In genomic region chr7:69982197-69982596, GRCh38 we compare ENCODE assay signal across 17 cellular contexts.
DNase-seq lines count a peak whose midpoint lies in the region; ATAC-seq, FAIRE-seq and TF ChIP-seq lines count a peak whose summit lies in the region.
"Had no signal": no experiment of that assay in that cellular context is flagged by ENCODE, and none has a peak within 500 bp of the region (broad histone marks: within the 10 kb centered on the region; RNA-seq: fewer than 3 reads in every experiment).

No MANE protein-coding gene starts in this region.

- no peak overlapping the region for H2BK5ac ChIP-seq in H9 (ENCODE audit: insufficient read length, low read length)

- H3K4me2 ChIP-seq in H9 (ENCODE audit: insufficient read depth, insufficient read length, low read length) (no peak overlapping the region), astrocyte (ENCODE audit: low read length) (peak overlapping the region; percentile 3)

- H3K27ac Mint-ChIP-seq in H9 (peak overlapping the region in 2 of 3 experiments; percentile 25 to 73; a peak in 3 of 7 replicates), astrocyte (ENCODE audit: unreplicated experiment) (peak overlapping the region; percentile 89), glutamatergic neuron (ENCODE audit: unreplicated experiment) (no peak overlapping the region)
- H3K27ac Mint-ChIP-seq: activated naive CD8-positive, alpha-beta T cell; stimulated activated naive CD8-positive, alpha-beta T cell treated with anti-CD3 and anti-CD28 coated beads, Interleukin-15, amount 100 ng/mL, for 72 hours had no signal

- TF ChIP-seq CTCF in H9 (conservative IDR thresholded peaks at IDR 0.05) (no peak), astrocyte (IDR thresholded peaks at IDR 0.05; ENCODE audit: insufficient read depth, low read depth, low read length) (no peak), glutamatergic neuron (IDR thresholded peaks at IDR 0.05; ENCODE audit: partially characterized antibody, unreplicated experiment) (no peak), WERI-Rb-1 (IDR thresholded peaks at IDR 0.05; ENCODE audit: low read depth, low read length) (no peak), thyroid gland (IDR thresholded peaks at IDR 0.05) (no peak)

- TF ChIP-seq POLR2A in thyroid gland (IDR thresholded peaks at IDR 0.05), result no peak

- no peaks in the 10 kb centered on the region for H3K79me1 ChIP-seq in H9 (ENCODE audit: insufficient read depth, low read depth, low read length, poor library complexity, severe bottlenecking)

- intact Hi-C loops in sciatic nerve (cut with DNase I) (no loop called here), thyroid gland (cut with DNase I) (no loop called here)

- no peak overlapping the region for H2BK20ac ChIP-seq in H9 (ENCODE audit: low read depth, low read length, poor library complexity, severe bottlenecking)

- H4K20me1 ChIP-seq in H9 (ENCODE audit: control insufficient read depth, insufficient read depth, insufficient read length), result no peaks in the 10 kb centered on the region
- H4K20me1 ChIP-seq in astrocyte (ENCODE audit: insufficient read depth, low read length), result peaks cover 9% of the 10 kb centered on the region

- H3K9me3 ChIP-seq in H9 (ENCODE audit: control insufficient read depth, low read depth, low read length) (no peaks in the 10 kb centered on the region), astrocyte (ENCODE audit: insufficient read depth, low read depth, low read length) (no peaks in the 10 kb centered on the region), WERI-Rb-1 (ENCODE audit: severe bottlenecking) (no peaks in the 10 kb centered on the region), thyroid gland (no peaks in the 10 kb centered on the region)

- H3T11ph ChIP-seq in H9 (ENCODE audit: low read length), result no peak overlapping the region

- H3K36me3 Mint-ChIP-seq in H9 (ENCODE audit: insufficient read depth in 1 of 3, low read depth in 3 of 3), result no peaks in the 10 kb centered on the region
- no peaks in the 10 kb centered on the region for H3K36me3 Mint-ChIP-seq in astrocyte (ENCODE audit: low read depth, unreplicated experiment)
- peaks cover 6% of the 10 kb centered on the region for H3K36me3 Mint-ChIP-seq in glutamatergic neuron (ENCODE audit: unreplicated experiment)
- H3K36me3 Mint-ChIP-seq: activated naive CD8-positive, alpha-beta T cell had no signal

- H3K18ac ChIP-seq in H9 (ENCODE audit: insufficient read length, low read depth, low read length), result no peak overlapping the region

- no peak overlapping the region for H2AK5ac ChIP-seq in H9 (ENCODE audit: insufficient read length, low read length)

- H3K4me3 ChIP-seq in astrocyte (ENCODE audit: insufficient read depth, low read depth, low read length) (no peak overlapping the region), WERI-Rb-1 (ENCODE audit: low read depth, low read length) (no peak overlapping the region), thyroid gland (replicated peaks in 1 of 3) (no peak overlapping the region)
- H3K4me3 ChIP-seq: K562 had no signal

- H3K27me3 ChIP-seq in H9 (ENCODE audit: insufficient read depth, low read length) (no peaks in the 10 kb centered on the region), astrocyte (ENCODE audit: insufficient read depth, low read length) (no peaks in the 10 kb centered on the region), WERI-Rb-1 (ENCODE audit: insufficient read depth, low read depth, severe bottlenecking) (no peaks in the 10 kb centered on the region), thyroid gland (no peaks in the 10 kb centered on the region)

- FAIRE-seq in astrocyte (lab: Jason Lieb, UNC), result no peak
- FAIRE-seq: K562 had no signal

- H3K4me1 ChIP-seq in H9 (ENCODE audit: insufficient read depth, low read length) (0 out of 2 replicates have a peak, but pooled peaks cover 3% of the 10 kb centered on the region), astrocyte (ENCODE audit: insufficient read depth, low read length) (no peaks in the 10 kb centered on the region), thyroid gland (no peaks in the 10 kb centered on the region)

- no peak overlapping the region for H3K23ac ChIP-seq in H9 (ENCODE audit: insufficient read length, low read depth, low read length)

- no peak overlapping the region for H3K4me3 Mint-ChIP-seq in H9
- no peak overlapping the region for H3K4me3 Mint-ChIP-seq in astrocyte (ENCODE audit: unreplicated experiment)
- H3K4me3 Mint-ChIP-seq in glutamatergic neuron (ENCODE audit: unreplicated experiment), result peak overlapping the region; percentile 40
- H3K4me3 Mint-ChIP-seq: activated naive CD8-positive, alpha-beta T cell; activated T-cell treated with anti-CD3 and anti-CD28 coated beads, Interleukin-2, amount 50 U/mL, for 4 hours; stimulated activated naive CD8-positive, alpha-beta T cell treated with anti-CD3 and anti-CD28 coated beads, Interleukin-15, amount 100 ng/mL, for 72 hours had no signal

- H3K27me3 Mint-ChIP-seq in H9 (ENCODE audit: low read depth) (no peaks in the 10 kb centered on the region), astrocyte (ENCODE audit: low read depth, unreplicated experiment) (no peaks in the 10 kb centered on the region), glutamatergic neuron (ENCODE audit: unreplicated experiment) (no peaks in the 10 kb centered on the region)

- H2BK15ac ChIP-seq in H9 (ENCODE audit: low read depth, low read length), result no peak overlapping the region

- H4K91ac ChIP-seq in H9 (ENCODE audit: insufficient read length, low read depth, low read length), result no peak overlapping the region

- no peak overlapping the region for H4K5ac ChIP-seq in H9 (ENCODE audit: insufficient read length, low read depth, low read length)

- H3K9ac ChIP-seq in H9 (ENCODE audit: extremely low read depth, insufficient read length, low read length) (no peak overlapping the region), astrocyte (ENCODE audit: low read length) (no peak overlapping the region)

- H3K79me2 ChIP-seq in H9 (ENCODE audit: insufficient read depth, low read length), result no peaks in the 10 kb centered on the region
- H3K79me2 ChIP-seq in astrocyte (ENCODE audit: insufficient read depth, low read length), result no peaks in the 10 kb centered on the region

- H3K4ac ChIP-seq in H9 (ENCODE audit: low read depth, low read length), result no peak overlapping the region

- no peak overlapping the region for H3K27ac ChIP-seq in H9 (ENCODE audit: insufficient read length, low read depth, low read length)
- H3K27ac ChIP-seq in astrocyte (ENCODE audit: low read depth, low read length), result no peak overlapping the region
- H3K27ac ChIP-seq in WERI-Rb-1, result no peak overlapping the region
- no peak overlapping the region for H3K27ac ChIP-seq in thyroid gland
- H3K27ac ChIP-seq: HL-60 had no signal

- H3K56ac ChIP-seq in H9 (ENCODE audit: insufficient read length, low read depth, low read length), result no peak overlapping the region

- no peak overlapping the region for H4K8ac ChIP-seq in H9 (replicated peaks; ENCODE audit: insufficient read length, low read depth, low read length)

- no peak for DNase-seq in H9
- peak; percentile 56 for DNase-seq in astrocyte (ENCODE audit: low read depth)
- DNase-seq in glutamatergic neuron, result no peak
- no peak for DNase-seq in sciatic nerve (ENCODE audit: low spot score)
- DNase-seq in NCI-H2081 (lab: John Stamatoyannopoulos, UW), result no peak
- no peak for DNase-seq in WERI-Rb-1
- DNase-seq in thyroid gland, result no peak
- DNase-seq: activated CD4-positive, alpha-beta T cell treated with anti-CD3 and anti-CD28 coated beads, Interleukin-2, amount 50 U/mL, for 48 hours; activated T-cell treated with anti-CD3 and anti-CD28 coated beads, Interleukin-2, amount 50 U/mL, for 4 hours; NCI-H1048; NCI-H2171 treated with DMSO at 0.1 percent for 48 hours; posterior cingulate gyrus; SHP77 treated with DMSO at 0.1 percent for 48 hours; stimulated activated naive CD8-positive, alpha-beta T cell treated with anti-CD3 and anti-CD28 coated beads, Interleukin-15, amount 100 ng/mL, for 72 hours had no signal

- no peak overlapping the region for H3K14ac ChIP-seq in H9 (ENCODE audit: insufficient read depth, low read length)

- H3K4me1 Mint-ChIP-seq in H9 (peaks cover 14 to 17% of the 10 kb centered on the region in 2 experiments), astrocyte (ENCODE audit: low read depth, unreplicated experiment) (peaks cover 26% of the 10 kb centered on the region), glutamatergic neuron (ENCODE audit: low read depth, unreplicated experiment) (peaks cover 33% of the 10 kb centered on the region)
- H3K4me1 Mint-ChIP-seq: stimulated activated naive CD8-positive, alpha-beta T cell treated with anti-CD3 and anti-CD28 coated beads, Interleukin-15, amount 100 ng/mL, for 72 hours had no signal

- H3K36me3 ChIP-seq in astrocyte (ENCODE audit: insufficient read depth, low read length) (no peaks in the 10 kb centered on the region), WERI-Rb-1 (no peaks in the 10 kb centered on the region), thyroid gland (no peaks in the 10 kb centered on the region)

- no peak overlapping the region for H2BK120ac ChIP-seq in H9 (ENCODE audit: low read depth, low read length, poor library complexity, severe bottlenecking)

- H3K9me3 Mint-ChIP-seq in H9, result peaks cover 0 to 3% of the 10 kb centered on the region in 2 experiments; a peak in 3 of 5 replicates
- peaks cover 3% of the 10 kb centered on the region for H3K9me3 Mint-ChIP-seq in astrocyte (ENCODE audit: unreplicated experiment)
- no peaks in the 10 kb centered on the region for H3K9me3 Mint-ChIP-seq in glutamatergic neuron (ENCODE audit: unreplicated experiment)
- H3K9me3 Mint-ChIP-seq: stimulated activated naive CD8-positive, alpha-beta T cell treated with anti-CD3 and anti-CD28 coated beads, Interleukin-15, amount 100 ng/mL, for 72 hours had no signal

- H2BK12ac ChIP-seq in H9 (ENCODE audit: insufficient read length, low read depth, low read length), result no peak overlapping the region

- H2AFZ ChIP-seq in H9 (ENCODE audit: low read length), result no peak overlapping the region
- no peak overlapping the region for H2AFZ ChIP-seq in astrocyte (ENCODE audit: low read depth, low read length)

- H3K23me2 ChIP-seq in H9 (ENCODE audit: insufficient read length, low read depth, low read length, poor library complexity, severe bottlenecking), result no peaks in the 10 kb centered on the region

- ATAC-seq in sciatic nerve, result peak; percentile 82
- ATAC-seq: activated T-cell treated with anti-CD3 and anti-CD28 coated beads, Interleukin-2, amount 50 U/mL, for 4 hours; K562; stimulated activated naive CD8-positive, alpha-beta T cell treated with anti-CD3 and anti-CD28 coated beads, Interleukin-15, amount 100 ng/mL, for 72 hours had no signal

- no CpG with 5 or more reads among the region's 1 CpG for WGBS in H9 (ENCODE audit: extremely low coverage, insufficient read length, low lambda C conversion rate)
- WGBS in thyroid gland, 2 donors, result 15 to 32% methylated on average over 1 of the region's 1 CpG
